Comparison of ENCODE assay signal across 1 cellular context in the genomic region with DNA sequence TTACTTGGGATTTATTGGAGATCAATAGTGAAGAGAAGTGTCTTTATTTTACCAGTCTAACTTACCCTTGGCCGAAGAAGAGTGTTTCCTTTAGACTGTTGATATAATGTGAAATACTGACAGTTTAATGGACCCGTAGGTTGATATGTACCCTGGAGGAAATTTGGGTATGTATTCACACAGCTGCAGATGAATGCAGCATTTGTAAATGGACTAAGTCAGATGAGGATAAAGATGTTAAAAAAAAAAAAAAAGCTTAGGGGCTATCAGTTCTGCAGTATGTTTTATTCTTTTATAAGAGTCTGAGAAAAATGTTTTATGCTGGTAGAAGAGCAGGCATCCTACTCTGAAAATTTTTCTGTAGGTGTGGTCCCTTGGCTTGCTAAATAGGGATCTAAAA.
TF ChIP-seq lines count a peak whose summit lies in the region.

No MANE protein-coding gene starts in this region.

TF ChIP-seq in WTC11, 78 proteins besides CTCF, POLR2A, EP300 and RAD21 (continued from another document):
- TF ChIP-seq, protein P1, sequence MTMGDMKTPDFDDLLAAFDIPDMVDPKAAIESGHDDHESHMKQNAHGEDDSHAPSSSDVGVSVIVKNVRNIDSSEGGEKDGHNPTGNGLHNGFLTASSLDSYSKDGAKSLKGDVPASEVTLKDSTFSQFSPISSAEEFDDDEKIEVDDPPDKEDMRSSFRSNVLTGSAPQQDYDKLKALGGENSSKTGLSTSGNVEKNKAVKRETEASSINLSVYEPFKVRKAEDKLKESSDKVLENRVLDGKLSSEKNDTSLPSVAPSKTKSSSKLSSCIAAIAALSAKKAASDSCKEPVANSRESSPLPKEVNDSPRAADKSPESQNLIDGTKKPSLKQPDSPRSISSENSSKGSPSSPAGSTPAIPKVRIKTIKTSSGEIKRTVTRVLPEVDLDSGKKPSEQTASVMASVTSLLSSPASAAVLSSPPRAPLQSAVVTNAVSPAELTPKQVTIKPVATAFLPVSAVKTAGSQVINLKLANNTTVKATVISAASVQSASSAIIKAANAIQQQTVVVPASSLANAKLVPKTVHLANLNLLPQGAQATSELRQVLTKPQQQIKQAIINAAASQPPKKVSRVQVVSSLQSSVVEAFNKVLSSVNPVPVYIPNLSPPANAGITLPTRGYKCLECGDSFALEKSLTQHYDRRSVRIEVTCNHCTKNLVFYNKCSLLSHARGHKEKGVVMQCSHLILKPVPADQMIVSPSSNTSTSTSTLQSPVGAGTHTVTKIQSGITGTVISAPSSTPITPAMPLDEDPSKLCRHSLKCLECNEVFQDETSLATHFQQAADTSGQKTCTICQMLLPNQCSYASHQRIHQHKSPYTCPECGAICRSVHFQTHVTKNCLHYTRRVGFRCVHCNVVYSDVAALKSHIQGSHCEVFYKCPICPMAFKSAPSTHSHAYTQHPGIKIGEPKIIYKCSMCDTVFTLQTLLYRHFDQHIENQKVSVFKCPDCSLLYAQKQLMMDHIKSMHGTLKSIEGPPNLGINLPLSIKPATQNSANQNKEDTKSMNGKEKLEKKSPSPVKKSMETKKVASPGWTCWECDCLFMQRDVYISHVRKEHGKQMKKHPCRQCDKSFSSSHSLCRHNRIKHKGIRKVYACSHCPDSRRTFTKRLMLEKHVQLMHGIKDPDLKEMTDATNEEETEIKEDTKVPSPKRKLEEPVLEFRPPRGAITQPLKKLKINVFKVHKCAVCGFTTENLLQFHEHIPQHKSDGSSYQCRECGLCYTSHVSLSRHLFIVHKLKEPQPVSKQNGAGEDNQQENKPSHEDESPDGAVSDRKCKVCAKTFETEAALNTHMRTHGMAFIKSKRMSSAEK (CRISPR knock-in tag; IDR thresholded peaks at IDR 0.05; ENCODE audit: borderline replicate concordance): no peak
- TF ChIP-seq, protein P2, sequence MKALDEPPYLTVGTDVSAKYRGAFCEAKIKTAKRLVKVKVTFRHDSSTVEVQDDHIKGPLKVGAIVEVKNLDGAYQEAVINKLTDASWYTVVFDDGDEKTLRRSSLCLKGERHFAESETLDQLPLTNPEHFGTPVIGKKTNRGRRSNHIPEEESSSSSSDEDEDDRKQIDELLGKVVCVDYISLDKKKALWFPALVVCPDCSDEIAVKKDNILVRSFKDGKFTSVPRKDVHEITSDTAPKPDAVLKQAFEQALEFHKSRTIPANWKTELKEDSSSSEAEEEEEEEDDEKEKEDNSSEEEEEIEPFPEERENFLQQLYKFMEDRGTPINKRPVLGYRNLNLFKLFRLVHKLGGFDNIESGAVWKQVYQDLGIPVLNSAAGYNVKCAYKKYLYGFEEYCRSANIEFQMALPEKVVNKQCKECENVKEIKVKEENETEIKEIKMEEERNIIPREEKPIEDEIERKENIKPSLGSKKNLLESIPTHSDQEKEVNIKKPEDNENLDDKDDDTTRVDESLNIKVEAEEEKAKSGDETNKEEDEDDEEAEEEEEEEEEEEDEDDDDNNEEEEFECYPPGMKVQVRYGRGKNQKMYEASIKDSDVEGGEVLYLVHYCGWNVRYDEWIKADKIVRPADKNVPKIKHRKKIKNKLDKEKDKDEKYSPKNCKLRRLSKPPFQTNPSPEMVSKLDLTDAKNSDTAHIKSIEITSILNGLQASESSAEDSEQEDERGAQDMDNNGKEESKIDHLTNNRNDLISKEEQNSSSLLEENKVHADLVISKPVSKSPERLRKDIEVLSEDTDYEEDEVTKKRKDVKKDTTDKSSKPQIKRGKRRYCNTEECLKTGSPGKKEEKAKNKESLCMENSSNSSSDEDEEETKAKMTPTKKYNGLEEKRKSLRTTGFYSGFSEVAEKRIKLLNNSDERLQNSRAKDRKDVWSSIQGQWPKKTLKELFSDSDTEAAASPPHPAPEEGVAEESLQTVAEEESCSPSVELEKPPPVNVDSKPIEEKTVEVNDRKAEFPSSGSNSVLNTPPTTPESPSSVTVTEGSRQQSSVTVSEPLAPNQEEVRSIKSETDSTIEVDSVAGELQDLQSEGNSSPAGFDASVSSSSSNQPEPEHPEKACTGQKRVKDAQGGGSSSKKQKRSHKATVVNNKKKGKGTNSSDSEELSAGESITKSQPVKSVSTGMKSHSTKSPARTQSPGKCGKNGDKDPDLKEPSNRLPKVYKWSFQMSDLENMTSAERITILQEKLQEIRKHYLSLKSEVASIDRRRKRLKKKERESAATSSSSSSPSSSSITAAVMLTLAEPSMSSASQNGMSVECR (CRISPR knock-in tag; IDR thresholded peaks at IDR 0.05; ENCODE audit: borderline replicate concordance): no peak
- TF ChIP-seq, protein P3, sequence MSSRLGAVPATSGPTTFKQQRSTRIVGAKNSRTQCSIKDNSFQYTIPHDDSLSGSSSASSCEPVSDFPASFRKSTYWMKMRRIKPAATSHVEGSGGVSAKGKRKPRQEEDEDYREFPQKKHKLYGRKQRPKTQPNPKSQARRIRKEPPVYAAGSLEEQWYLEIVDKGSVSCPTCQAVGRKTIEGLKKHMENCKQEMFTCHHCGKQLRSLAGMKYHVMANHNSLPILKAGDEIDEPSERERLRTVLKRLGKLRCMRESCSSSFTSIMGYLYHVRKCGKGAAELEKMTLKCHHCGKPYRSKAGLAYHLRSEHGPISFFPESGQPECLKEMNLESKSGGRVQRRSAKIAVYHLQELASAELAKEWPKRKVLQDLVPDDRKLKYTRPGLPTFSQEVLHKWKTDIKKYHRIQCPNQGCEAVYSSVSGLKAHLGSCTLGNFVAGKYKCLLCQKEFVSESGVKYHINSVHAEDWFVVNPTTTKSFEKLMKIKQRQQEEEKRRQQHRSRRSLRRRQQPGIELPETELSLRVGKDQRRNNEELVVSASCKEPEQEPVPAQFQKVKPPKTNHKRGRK (CRISPR knock-in tag; IDR thresholded peaks at IDR 0.05; ENCODE audit: borderline replicate concordance): no peak
- TF ChIP-seq CREM (CRISPR knock-in tag; IDR thresholded peaks at IDR 0.05) (no peak), MXD4 (CRISPR knock-in tag; IDR thresholded peaks at IDR 0.05; ENCODE audit: borderline replicate concordance) (no peak), FOXP1 (CRISPR knock-in tag; IDR thresholded peaks at IDR 0.05; ENCODE audit: borderline replicate concordance) (no peak), GABPB1 (CRISPR knock-in tag; IDR thresholded peaks at IDR 0.05) (no peak)
